Comparison of ENCODE assay signal across 15 cellular contexts in the genomic region with DNA sequence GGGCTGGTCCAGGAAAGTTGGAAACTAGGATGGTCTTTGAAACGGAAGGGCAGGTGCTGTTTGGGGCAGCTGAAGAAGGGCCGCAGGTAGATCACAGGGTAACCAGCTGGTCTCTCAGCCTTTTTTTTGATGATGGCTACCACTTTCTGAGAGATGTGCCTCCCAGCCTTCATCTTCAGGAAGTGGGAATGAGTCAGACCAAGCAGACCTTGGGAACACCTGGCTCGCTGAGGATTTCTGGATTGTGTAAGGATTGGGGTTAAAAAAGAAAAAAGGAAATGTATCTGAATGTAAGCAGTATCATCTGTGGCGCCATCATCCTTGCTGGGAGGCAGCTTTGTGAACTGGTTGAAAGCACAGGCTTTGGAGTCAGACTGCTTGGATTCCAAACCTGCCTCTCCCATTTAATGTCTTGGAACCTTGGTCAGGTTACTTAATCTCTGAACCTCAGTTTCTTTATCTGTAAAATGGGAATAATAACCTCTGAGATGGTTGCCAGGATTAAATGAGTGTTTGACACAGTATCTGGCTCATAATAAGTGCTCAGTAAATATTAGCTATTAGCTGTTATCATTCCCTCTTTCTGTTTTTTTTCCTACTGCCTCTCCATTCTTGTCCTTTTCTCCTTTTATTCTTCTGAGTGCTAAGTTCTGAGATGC. TPM values are rescaled to one million over a fixed set of nuclear protein-coding genes. Genes with fewer than 3 reads are reported as not detected.
DNase-seq lines count a peak whose midpoint lies in the region; ATAC-seq, FAIRE-seq and TF ChIP-seq lines count a peak whose summit lies in the region.
"Had no signal": no experiment of that assay in that cellular context is flagged by ENCODE, and none has a peak within 500 bp of the region (broad histone marks: within the 10 kb centered on the region; RNA-seq: fewer than 3 reads in every experiment).

No MANE protein-coding gene starts in this region.

- peaks cover 29% of the 10 kb centered on the region for H3K4me1 ChIP-seq in foreskin keratinocyte

- no peak for DNase-seq in natural killer cell treated with Interleukin-12 subunit alpha and Interleukin-12 subunit beta and Interleukin-15 and Interleukin-18, amount 100 ng/mL, for 72 hours (ENCODE audit: low spot score)
- DNase-seq in natural killer cell = no peak
- DNase-seq in T-helper 17 cell = no peak
- peak; percentile 83 to 91 for DNase-seq in foreskin keratinocyte
- no peak for DNase-seq in AG20443 (ENCODE audit: low spot score)
- DNase-seq in GM19239 (ENCODE audit: insufficient read length, low spot score) = no peak
- DNase-seq in activated CD8-positive, alpha-beta memory T cell treated with anti-CD3 and anti-CD28 coated beads, Interleukin-2, amount 50 U/mL, for 4 hours = no peak
- DNase-seq: activated naive CD4-positive, alpha-beta T cell; DMS 273 treated with DMSO at 0.1 percent for 48 hours; midbrain; NCI-H2171 had no signal

- no peak for TF ChIP-seq CTCF in natural killer cell (IDR thresholded peaks at IDR 0.05)
- TF ChIP-seq CTCF in foreskin keratinocyte (conservative IDR thresholded peaks at IDR 0.05) = no peak

- H3K4me3 Mint-ChIP-seq in natural killer cell treated with Interleukin-12 subunit alpha and Interleukin-12 subunit beta and Interleukin-15 and Interleukin-18, amount 100 ng/mL, for 72 hours = peak overlapping the region; percentile 5
- H3K4me3 Mint-ChIP-seq in natural killer cell = no peak overlapping the region
- peak overlapping the region; percentile 63 for H3K4me3 Mint-ChIP-seq in T-helper 17 cell

- intact Hi-C loops in natural killer cell (cut with micrococcal nuclease) = no loop called here

- no peak for ATAC-seq in natural killer cell treated with Interleukin-12 subunit alpha and Interleukin-12 subunit beta and Interleukin-15 and Interleukin-18, amount 100 ng/mL, for 72 hours
- ATAC-seq in natural killer cell (no peak), T-helper 17 cell (no peak), foreskin keratinocyte (peak; percentile 55), GM18502 (IDR thresholded peaks at IDR 0.05; ENCODE audit: poor library complexity, unreplicated experiment) (no peak)
- ATAC-seq: gastroesophageal sphincter had no signal

- H3K27ac ChIP-seq in foreskin keratinocyte = no peak overlapping the region

- no peaks in the 10 kb centered on the region for H3K9me3 Mint-ChIP-seq in natural killer cell treated with Interleukin-12 subunit alpha and Interleukin-12 subunit beta and Interleukin-15 and Interleukin-18, amount 100 ng/mL, for 72 hours
- no peaks in the 10 kb centered on the region for H3K9me3 Mint-ChIP-seq in natural killer cell

- H3K27ac Mint-ChIP-seq in natural killer cell treated with Interleukin-12 subunit alpha and Interleukin-12 subunit beta and Interleukin-15 and Interleukin-18, amount 100 ng/mL, for 72 hours = peak overlapping the region in 1 of 2 donors; percentile 42
- H3K27ac Mint-ChIP-seq in natural killer cell (peak overlapping the region in 1 of 2 donors; percentile 45), T-helper 17 cell (peak overlapping the region; percentile 89)

- no peaks in the 10 kb centered on the region for H3K36me3 Mint-ChIP-seq in natural killer cell treated with Interleukin-12 subunit alpha and Interleukin-12 subunit beta and Interleukin-15 and Interleukin-18, amount 100 ng/mL, for 72 hours
- H3K36me3 Mint-ChIP-seq in natural killer cell (no peaks in the 10 kb centered on the region), T-helper 17 cell (ENCODE audit: low read depth) (no peaks in the 10 kb centered on the region)

- H3K27me3 Mint-ChIP-seq in natural killer cell treated with Interleukin-12 subunit alpha and Interleukin-12 subunit beta and Interleukin-15 and Interleukin-18, amount 100 ng/mL, for 72 hours = no peaks in the 10 kb centered on the region
- H3K27me3 Mint-ChIP-seq in natural killer cell (ENCODE audit: low read depth in 2 of 2) (peaks cover 0 to 3% of the 10 kb centered on the region in 2 donors), T-helper 17 cell (no peaks in the 10 kb centered on the region)

- H3K4me1 Mint-ChIP-seq in natural killer cell treated with Interleukin-12 subunit alpha and Interleukin-12 subunit beta and Interleukin-15 and Interleukin-18, amount 100 ng/mL, for 72 hours (ENCODE audit: low read depth in 2 of 2) = peaks cover 12 to 19% of the 10 kb centered on the region in 2 donors
- H3K4me1 Mint-ChIP-seq in natural killer cell (peaks cover 7 to 18% of the 10 kb centered on the region in 2 donors), T-helper 17 cell (peaks cover 30% of the 10 kb centered on the region)

- no peak for FAIRE-seq in GM19239 (lab: Jason Lieb, UNC)

- no peaks in the 10 kb centered on the region for H3K9me3 ChIP-seq in T-helper 17 cell (ENCODE audit: control insufficient read depth, low read length, poor library complexity, severe bottlenecking)
- H3K9me3 ChIP-seq: gastroesophageal sphincter, HAP-1 had no signal

- H3K27me3 ChIP-seq in foreskin keratinocyte = no peaks in the 10 kb centered on the region
- H3K27me3 ChIP-seq: gastroesophageal sphincter had no signal

RNA-seq across cellular contexts. Expression of gene PRPF40B, which starts 1.7 kb away (rescaled TPM):
- 10 to 100 TPM in 1 of 2 donors, 1 to 10 TPM in 1; 6.2 to 12.4 TPM for total RNA-seq in natural killer cell treated with Interleukin-12 subunit alpha and Interleukin-12 subunit beta and Interleukin-15 and Interleukin-18, amount 100 ng/mL, for 72 hours
- total RNA-seq in natural killer cell (1 to 10 TPM; 5.6 to 6.8 (median 5.9) TPM), T-helper 17 cell (1 to 10 TPM; 5.6 to 7.1 TPM), foreskin keratinocyte (26.6 TPM in 2 replicates)
- polyA plus RNA-seq in foreskin keratinocyte = 20.3 and 20.6 TPM in 2 replicates

RNA-seq across cellular contexts. Expression of gene FAM186B, which starts 19.6 kb away (rescaled TPM):
- total RNA-seq in natural killer cell treated with Interleukin-12 subunit alpha and Interleukin-12 subunit beta and Interleukin-15 and Interleukin-18, amount 100 ng/mL, for 72 hours = 1 to 10 TPM; 2.0 to 2.3 TPM
- total RNA-seq in natural killer cell (under 1 TPM; 0.56 to 0.85 (median 0.77) TPM), T-helper 17 cell (under 1 TPM; 0.37 to 0.39 TPM), foreskin keratinocyte (0.32 and 0.37 TPM in 2 replicates)
- 0.09 and 0.24 TPM in 2 replicates for polyA plus RNA-seq in foreskin keratinocyte
- total RNA-seq: temporal lobe had no signal

RNA-seq across cellular contexts. Expression of gene MCRS1, which starts 57.1 kb away (rescaled TPM):
- 10 to 100 TPM; 64.9 to 89.8 TPM for total RNA-seq in natural killer cell treated with Interleukin-12 subunit alpha and Interleukin-12 subunit beta and Interleukin-15 and Interleukin-18, amount 100 ng/mL, for 72 hours
- total RNA-seq in natural killer cell (10 to 100 TPM; 78.4 to 96.5 (median 83.9) TPM), T-helper 17 cell (10 to 100 TPM; 78.0 to 92.2 TPM), foreskin keratinocyte (71.0 and 74.0 TPM in 2 replicates)
- polyA plus RNA-seq in foreskin keratinocyte = 69.2 and 73.8 TPM in 2 replicates

Comparison
In these comparisons a context has a peak if more than half of its experiments do, and no peak if none do; other contexts are left out.
1. DNase-seq: peak in foreskin keratinocyte (2 of 2); none in natural killer cell treated with Interleukin-12 subunit alpha and Interleukin-12 subunit beta and Interleukin-15 and Interleukin-18, amount 100 ng/mL, for 72 hours (single experiment), natural killer cell (single experiment), T-helper 17 cell (0 of 3), AG20443 (single experiment), GM19239 (single experiment) and activated CD8-positive, alpha-beta memory T cell treated with anti-CD3 and anti-CD28 coated beads, Interleukin-2, amount 50 U/mL, for 4 hours (single experiment).